ENCODE assay signal across 15 cellular contexts in genomic region chrX:1609311-1609710, GRCh38. TPM values are rescaled to one million over a fixed set of nuclear protein-coding genes. Genes with fewer than 3 reads are reported as not detected.
DNase-seq lines count a peak whose midpoint lies in the region; ATAC-seq, FAIRE-seq and TF ChIP-seq lines count a peak whose summit lies in the region.
"Had no signal": no experiment of that assay in that cellular context is flagged by ENCODE, and none has a peak within 500 bp of the region (broad histone marks: within the 10 kb centered on the region; RNA-seq: fewer than 3 reads in every experiment).

No MANE protein-coding gene starts in this region.

- H3K27ac ChIP-seq in BLaER1 treated with 17β-estradiol and CSF1 and Interleukin-3, amounts not matched to agents 10 nM and 100 nM: peak overlapping the region in 3 of 11 experiments; percentile 43 to 68 (median 67); a peak in 6 of 22 replicates
- H3K27ac ChIP-seq in kidney (ENCODE audit: low read depth in 2 of 2, low read length in 2 of 2): no peak overlapping the region
- H3K27ac ChIP-seq: C4-2B, PC-9 had no signal

- H3K4me3 Mint-ChIP-seq in dendritic cell treated with granulocyte-macrophage colony-stimulating factor and Interleukin-4, amounts not matched to agents 40 ng/mL and 50 ng/mL, for 4 days: no peak overlapping the region
- H3K4me3 Mint-ChIP-seq in stimulated activated effector memory CD8-positive, alpha-beta T cell treated with anti-CD3 and anti-CD28 coated beads, Interleukin-12 subunit alpha, Interleukin-12 subunit beta, amount 100 ng/mL, for 72 hours: no peak overlapping the region
- no peak overlapping the region for H3K4me3 Mint-ChIP-seq in HFFc6

- peaks cover under 1 to 26% (median 17%) of the 10 kb centered on the region in 11 experiments; a peak in 18 of 22 replicates for H3K36me3 ChIP-seq in BLaER1 treated with 17β-estradiol and CSF1 and Interleukin-3, amounts not matched to agents 10 nM and 100 nM
- peaks cover 0 to under 1% of the 10 kb centered on the region in 2 donors for H3K36me3 ChIP-seq in kidney (ENCODE audit: control insufficient read depth in 1 of 2, insufficient read depth in 2 of 2, low read length in 2 of 2)

- H3K36me3 Mint-ChIP-seq in dendritic cell treated with granulocyte-macrophage colony-stimulating factor and Interleukin-4, amounts not matched to agents 40 ng/mL and 50 ng/mL, for 4 days (ENCODE audit: low read depth): peaks cover 15% of the 10 kb centered on the region
- H3K36me3 Mint-ChIP-seq in stimulated activated effector memory CD8-positive, alpha-beta T cell treated with anti-CD3 and anti-CD28 coated beads, Interleukin-12 subunit alpha, Interleukin-12 subunit beta, amount 100 ng/mL, for 72 hours: peaks cover 35% of the 10 kb centered on the region
- H3K36me3 Mint-ChIP-seq in HFFc6 (ENCODE audit: low read depth): no peaks in the 10 kb centered on the region

- FAIRE-seq in kidney (lab: Jason Lieb, UNC): no peak
- FAIRE-seq: HTR-8/SVneo had no signal

- H3K27ac Mint-ChIP-seq in dendritic cell treated with granulocyte-macrophage colony-stimulating factor and Interleukin-4, amounts not matched to agents 40 ng/mL and 50 ng/mL, for 4 days: peak overlapping the region; percentile 36
- H3K27ac Mint-ChIP-seq in stimulated activated effector memory CD8-positive, alpha-beta T cell treated with anti-CD3 and anti-CD28 coated beads, Interleukin-12 subunit alpha, Interleukin-12 subunit beta, amount 100 ng/mL, for 72 hours: peak overlapping the region; percentile 52
- no peak overlapping the region for H3K27ac Mint-ChIP-seq in HFFc6

- peak; percentile 25 for DNase-seq in EL
- DNase-seq in stimulated activated effector memory CD8-positive, alpha-beta T cell treated with anti-CD3 and anti-CD28 coated beads, Interleukin-12 subunit alpha, Interleukin-12 subunit beta, amount 100 ng/mL, for 72 hours (ENCODE audit: low spot score in 2 of 2): no peak
- no peak for DNase-seq in HFFc6
- no peak for DNase-seq in kidney
- DNase-seq: DMS79, GF-D8, GOT3, NCI-H2107, NCI-H446, PC-9 had no signal

- H3K27me3 ChIP-seq in BLaER1 treated with 17β-estradiol and CSF1 and Interleukin-3, amounts not matched to agents 10 nM and 100 nM: no peaks in the 10 kb centered on the region

- ATAC-seq in stimulated activated effector memory CD8-positive, alpha-beta T cell treated with anti-CD3 and anti-CD28 coated beads, Interleukin-12 subunit alpha, Interleukin-12 subunit beta, amount 100 ng/mL, for 72 hours: peak; percentile 38
- no peak for ATAC-seq in GM21786 (IDR thresholded peaks at IDR 0.05; ENCODE audit: unreplicated experiment)

- peaks cover 11 to 29% (median 19%) of the 10 kb centered on the region in 10 experiments; a peak in 19 of 20 replicates for H3K4me1 ChIP-seq in BLaER1 treated with 17β-estradiol and CSF1 and Interleukin-3, amounts not matched to agents 10 nM and 100 nM
- H3K4me1 ChIP-seq in kidney (ENCODE audit: control insufficient read depth in 1 of 2, insufficient read depth in 1 of 2, low read depth in 1 of 2, low read length in 2 of 2): no peaks in the 10 kb centered on the region

- H3K9me3 Mint-ChIP-seq in dendritic cell treated with granulocyte-macrophage colony-stimulating factor and Interleukin-4, amounts not matched to agents 40 ng/mL and 50 ng/mL, for 4 days: no peaks in the 10 kb centered on the region
- no peaks in the 10 kb centered on the region for H3K9me3 Mint-ChIP-seq in stimulated activated effector memory CD8-positive, alpha-beta T cell treated with anti-CD3 and anti-CD28 coated beads, Interleukin-12 subunit alpha, Interleukin-12 subunit beta, amount 100 ng/mL, for 72 hours
- H3K9me3 Mint-ChIP-seq in HFFc6: no peaks in the 10 kb centered on the region

- H3K27me3 Mint-ChIP-seq in dendritic cell treated with granulocyte-macrophage colony-stimulating factor and Interleukin-4, amounts not matched to agents 40 ng/mL and 50 ng/mL, for 4 days: no peaks in the 10 kb centered on the region
- H3K27me3 Mint-ChIP-seq in HFFc6 (ENCODE audit: insufficient read depth): peaks cover 9% of the 10 kb centered on the region

- no peak for TF ChIP-seq CTCF in HFFc6 (IDR thresholded peaks at IDR 0.05)
- TF ChIP-seq CTCF in kidney (IDR thresholded peaks at IDR 0.05; ENCODE audit: borderline replicate concordance, extremely low read depth, insufficient read depth): no peak

- H3K4me3 ChIP-seq in BLaER1 treated with 17β-estradiol and CSF1 and Interleukin-3, amounts not matched to agents 10 nM and 100 nM: no peak overlapping the region
- no peak overlapping the region for H3K4me3 ChIP-seq in kidney (ENCODE audit: low read length in 2 of 2)
- H3K4me3 ChIP-seq: PC-9 had no signal

- no peaks in the 10 kb centered on the region for H3K9me3 ChIP-seq in BLaER1 treated with 17β-estradiol and CSF1 and Interleukin-3, amounts not matched to agents 10 nM and 100 nM (replicated peaks in 1 of 11)
- H3K9me3 ChIP-seq in kidney (ENCODE audit: control insufficient read depth in 1 of 2, low read length in 2 of 2): no peaks in the 10 kb centered on the region

- intact Hi-C loops in dendritic cell treated with granulocyte-macrophage colony-stimulating factor and Interleukin-4, amounts not matched to agents 40 ng/mL and 50 ng/mL, for 4 days (cut with micrococcal nuclease): no loop called here
- intact Hi-C loops in kidney (cut with DNase I): no loop called here

- H4K20me1 ChIP-seq in BLaER1 treated with 17β-estradiol and CSF1 and Interleukin-3, amounts not matched to agents 10 nM and 100 nM: peaks cover 0 to 24% (median 14%) of the 10 kb centered on the region in 11 experiments; a peak in 16 of 22 replicates

- peaks cover 10% of the 10 kb centered on the region for H3K4me1 Mint-ChIP-seq in dendritic cell treated with granulocyte-macrophage colony-stimulating factor and Interleukin-4, amounts not matched to agents 40 ng/mL and 50 ng/mL, for 4 days (ENCODE audit: low read depth)
- peaks cover 6% of the 10 kb centered on the region for H3K4me1 Mint-ChIP-seq in stimulated activated effector memory CD8-positive, alpha-beta T cell treated with anti-CD3 and anti-CD28 coated beads, Interleukin-12 subunit alpha, Interleukin-12 subunit beta, amount 100 ng/mL, for 72 hours
- no peaks in the 10 kb centered on the region for H3K4me1 Mint-ChIP-seq in HFFc6 (ENCODE audit: low read depth)

- H3K4me2 ChIP-seq in BLaER1 treated with 17β-estradiol and CSF1 and Interleukin-3, amounts not matched to agents 10 nM and 100 nM: peak overlapping the region; percentile 27 to 57 (median 45); a peak in 12 of 22 replicates
- H3K4me2 ChIP-seq: PC-9 had no signal

- 0 out of 22 replicates have a peak overlapping the region, but pooled peaks of 1 of the 11 experiments have one; percentile 50 for H3K9ac ChIP-seq in BLaER1 treated with 17β-estradiol and CSF1 and Interleukin-3, amounts not matched to agents 10 nM and 100 nM
- H3K9ac ChIP-seq in kidney (ENCODE audit: low read length in 2 of 2): no peak overlapping the region

RNA-seq across cellular contexts. Expression of gene ASMT, which starts 5.5 kb away (rescaled TPM):
- total RNA-seq in HFFc6 (2021; fragmentation: NEBNext Ultra II Directional; extraction: Animal tissue kit (Norgen Biotek cat#: 25700)): under 1 TPM in 1 of 6 experiments, not detected in 5; 0.38 TPM
- 0.22 TPM for total RNA-seq in kidney
- polyA plus RNA-seq in kidney (ENCODE audit: insufficient read depth, low read depth, low replicate concordance): not detected
- total RNA-seq: PC-9 had no signal

RNA-seq across cellular contexts. Expression of gene AKAP17A, which starts 17.9 kb away (rescaled TPM):
- total RNA-seq in HFFc6 (2021; fragmentation: NEBNext Ultra II Directional; extraction: Animal tissue kit (Norgen Biotek cat#: 25700)): 10 to 100 TPM; 21.4 to 24.6 (median 23.6) TPM
- total RNA-seq in kidney: 45.1 TPM
- 19.6 TPM for polyA plus RNA-seq in kidney (ENCODE audit: insufficient read depth, low read depth, low replicate concordance)
